In genomic region chr20:62639765-62640164, GRCh38 we compare ENCODE assay signal across 1 cellular context.
TF ChIP-seq lines count a peak whose summit lies in the region.

No MANE protein-coding gene starts in this region.

TF ChIP-seq in HepG2, 621 proteins besides CTCF, POLR2A, EP300 and RAD21 (continued from another document):
- TF ChIP-seq NR2F6 (IDR thresholded peaks at IDR 0.05) (peak; percentile 98), NR2F6 (CRISPR knock-in tag; IDR thresholded peaks at IDR 0.05) (peak; percentile 97), ZNF263 (CRISPR knock-in tag; IDR thresholded peaks at IDR 0.05) (peak; percentile 52; the same call in 1 of the 2 replicates), ONECUT2 (CRISPR knock-in tag; IDR thresholded peaks at IDR 0.05) (peak; percentile 99), ZNF30 (CRISPR knock-in tag; IDR thresholded peaks at IDR 0.05) (no peak), ZBTB3 (CRISPR knock-in tag; IDR thresholded peaks at IDR 0.05; ENCODE audit: borderline replicate concordance, low read depth) (0 out of 2 replicates have a peak, but pooled peaks have one; percentile 74), ZFX (CRISPR knock-in tag; IDR thresholded peaks at IDR 0.05; ENCODE audit: low read depth) (peak; percentile 50), ZNF891 (CRISPR knock-in tag; IDR thresholded peaks at IDR 0.05) (no peak), DNMT3B (CRISPR knock-in tag; conservative IDR thresholded peaks at IDR 0.05) (0 out of 2 replicates have a peak, but pooled peaks have one; percentile 27), MTA1 (CRISPR knock-in tag; IDR thresholded peaks at IDR 0.05; ENCODE audit: borderline replicate concordance) (peak; percentile 78; the same call in 1 of the 2 replicates), ZSCAN31 (CRISPR knock-in tag; IDR thresholded peaks at IDR 0.05; ENCODE audit: low read depth) (0 out of 2 replicates have a peak, but pooled peaks have one; percentile 22), TOE1 (CRISPR knock-in tag; IDR thresholded peaks at IDR 0.05) (0 out of 2 replicates have a peak, but pooled peaks have one; percentile 58), MYPOP (CRISPR knock-in tag; IDR thresholded peaks at IDR 0.05) (0 out of 2 replicates have a peak, but pooled peaks have one; percentile 13), FOXM1 (CRISPR knock-in tag; IDR thresholded peaks at IDR 0.05) (no peak), HES4 (CRISPR knock-in tag; IDR thresholded peaks at IDR 0.05; ENCODE audit: borderline replicate concordance) (no peak), CREB3 (CRISPR knock-in tag; IDR thresholded peaks at IDR 0.05) (no peak), ATF4 (CRISPR knock-in tag; IDR thresholded peaks at IDR 0.05) (peak in 1 of 2 experiments; percentile 52; a peak in 2 of 4 replicates), PRDM10 (CRISPR knock-in tag; IDR thresholded peaks at IDR 0.05; ENCODE audit: low read depth) (no peak), KDM6A (CRISPR knock-in tag; IDR thresholded peaks at IDR 0.05; ENCODE audit: low read depth) (peak; percentile 88), ZNF614 (CRISPR knock-in tag; IDR thresholded peaks at IDR 0.05; ENCODE audit: borderline replicate concordance) (peak; percentile 67; the same call in 1 of the 2 replicates), IRF2 (CRISPR knock-in tag; IDR thresholded peaks at IDR 0.05) (peak; percentile 91), TBX3 (IDR thresholded peaks at IDR 0.05; ENCODE audit: borderline replicate concordance) (peak; percentile 40; the same call in 1 of the 2 replicates), ZBTB7B (CRISPR knock-in tag; IDR thresholded peaks at IDR 0.05) (peak; percentile 89), SALL1 (CRISPR knock-in tag; IDR thresholded peaks at IDR 0.05) (peak; percentile 87), SMAD3 (CRISPR knock-in tag; IDR thresholded peaks at IDR 0.05) (peak; percentile 39; the same call in 1 of the 2 replicates), ZNF772 (CRISPR knock-in tag; IDR thresholded peaks at IDR 0.05) (peak; percentile 73; the same call in 1 of the 2 replicates), SIX4 (CRISPR knock-in tag; IDR thresholded peaks at IDR 0.05) (peak; percentile 56; the same call in 1 of the 2 replicates), GABPA (IDR thresholded peaks at IDR 0.05; ENCODE audit: low read depth, low read length) (no peak), GABPA (CRISPR knock-in tag; IDR thresholded peaks at IDR 0.05; ENCODE audit: low read depth) (peak; percentile 54; the same call in 1 of the 2 replicates), ZKSCAN8 (CRISPR knock-in tag; IDR thresholded peaks at IDR 0.05; ENCODE audit: borderline replicate concordance) (peak; percentile 78), HHEX (CRISPR knock-in tag; IDR thresholded peaks at IDR 0.05) (peak; percentile 84), MAX (IDR thresholded peaks at IDR 0.05) (peak; percentile 83), NBN (conservative IDR thresholded peaks at IDR 0.05) (no peak), ZNF746 (CRISPR knock-in tag; IDR thresholded peaks at IDR 0.05) (peak; percentile 80; the same call in 1 of the 2 replicates), ZNF619 (CRISPR knock-in tag; IDR thresholded peaks at IDR 0.05) (no peak)
- TF ChIP-seq, protein P1, sequence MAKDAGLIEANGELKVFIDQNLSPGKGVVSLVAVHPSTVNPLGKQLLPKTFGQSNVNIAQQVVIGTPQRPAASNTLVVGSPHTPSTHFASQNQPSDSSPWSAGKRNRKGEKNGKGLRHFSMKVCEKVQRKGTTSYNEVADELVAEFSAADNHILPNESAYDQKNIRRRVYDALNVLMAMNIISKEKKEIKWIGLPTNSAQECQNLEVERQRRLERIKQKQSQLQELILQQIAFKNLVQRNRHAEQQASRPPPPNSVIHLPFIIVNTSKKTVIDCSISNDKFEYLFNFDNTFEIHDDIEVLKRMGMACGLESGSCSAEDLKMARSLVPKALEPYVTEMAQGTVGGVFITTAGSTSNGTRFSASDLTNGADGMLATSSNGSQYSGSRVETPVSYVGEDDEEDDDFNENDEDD (CRISPR knock-in tag; IDR thresholded peaks at IDR 0.05; ENCODE audit: borderline replicate concordance): peak; percentile 49; the same call in 1 of the 2 replicates
- TF ChIP-seq, protein P2, sequence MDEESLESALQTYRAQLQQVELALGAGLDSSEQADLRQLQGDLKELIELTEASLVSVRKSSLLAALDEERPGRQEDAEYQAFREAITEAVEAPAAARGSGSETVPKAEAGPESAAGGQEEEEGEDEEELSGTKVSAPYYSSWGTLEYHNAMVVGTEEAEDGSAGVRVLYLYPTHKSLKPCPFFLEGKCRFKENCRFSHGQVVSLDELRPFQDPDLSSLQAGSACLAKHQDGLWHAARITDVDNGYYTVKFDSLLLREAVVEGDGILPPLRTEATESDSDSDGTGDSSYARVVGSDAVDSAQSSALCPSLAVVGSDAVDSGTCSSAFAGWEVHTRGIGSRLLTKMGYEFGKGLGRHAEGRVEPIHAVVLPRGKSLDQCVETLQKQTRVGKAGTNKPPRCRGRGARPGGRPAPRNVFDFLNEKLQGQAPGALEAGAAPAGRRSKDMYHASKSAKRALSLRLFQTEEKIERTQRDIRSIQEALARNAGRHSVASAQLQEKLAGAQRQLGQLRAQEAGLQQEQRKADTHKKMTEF (CRISPR knock-in tag; IDR thresholded peaks at IDR 0.05): peak; percentile 75; the same call in 1 of the 2 replicates
- TF ChIP-seq, protein P3, sequence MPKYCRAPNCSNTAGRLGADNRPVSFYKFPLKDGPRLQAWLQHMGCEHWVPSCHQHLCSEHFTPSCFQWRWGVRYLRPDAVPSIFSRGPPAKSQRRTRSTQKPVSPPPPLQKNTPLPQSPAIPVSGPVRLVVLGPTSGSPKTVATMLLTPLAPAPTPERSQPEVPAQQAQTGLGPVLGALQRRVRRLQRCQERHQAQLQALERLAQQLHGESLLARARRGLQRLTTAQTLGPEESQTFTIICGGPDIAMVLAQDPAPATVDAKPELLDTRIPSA (CRISPR knock-in tag; IDR thresholded peaks at IDR 0.05; ENCODE audit: borderline replicate concordance): no peak
